Comparison of ENCODE assay signal across 16 cellular contexts in the genomic region with DNA sequence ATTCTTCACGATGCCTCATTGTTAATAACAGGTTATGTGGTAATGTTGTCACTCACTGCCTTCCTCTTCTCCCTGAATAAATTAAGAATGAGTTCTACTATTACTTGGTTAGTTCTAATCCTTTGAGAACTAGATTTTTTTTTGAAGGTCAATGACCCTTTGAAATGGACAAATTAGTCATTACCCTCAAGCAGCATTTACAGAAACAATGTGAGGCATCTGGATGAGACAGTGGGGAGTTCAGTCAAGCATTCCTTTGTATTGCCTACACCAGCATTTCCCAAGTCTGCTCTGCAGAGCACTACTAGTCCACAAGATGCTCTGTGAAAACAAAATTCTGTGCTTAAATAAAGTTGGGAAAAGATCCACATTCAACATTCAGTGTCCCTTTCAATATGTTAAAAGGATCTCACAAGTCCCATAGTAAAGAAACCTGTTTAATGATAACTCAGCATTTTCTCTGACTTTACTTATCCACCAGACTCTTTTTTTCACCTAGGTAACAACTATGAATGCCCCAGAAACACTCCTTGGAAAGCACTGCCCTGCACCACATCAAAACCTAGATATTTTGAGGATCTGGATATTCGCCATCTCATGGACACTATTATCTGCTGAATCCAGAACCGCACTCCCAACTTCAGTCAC.
DNase-seq lines count a peak whose midpoint lies in the region; ATAC-seq and TF ChIP-seq lines count a peak whose summit lies in the region.
"Had no signal": no experiment of that assay in that cellular context is flagged by ENCODE, and none has a peak within 500 bp of the region (broad histone marks: within the 10 kb centered on the region; RNA-seq: fewer than 3 reads in every experiment).

No MANE protein-coding gene starts in this region.

- WGBS in ovary, 3 donors, result 54 to 78% (median 60%) methylated on average over 3 of the region's 3 CpGs

- peak overlapping the region in 1 of 5 donors; percentile 41 for H3K9ac ChIP-seq in subcutaneous abdominal adipose tissue (ENCODE audit: low read length in 5 of 5)

- peaks cover 6% of the 10 kb centered on the region for H3K4me1 Mint-ChIP-seq in MCF 10A (ENCODE audit: insufficient read depth, unreplicated experiment)

- DNase-seq in MCF 10A (ENCODE audit: unreplicated experiment) (peak; percentile 70), breast epithelium (ENCODE audit: low spot score in 2 of 2) (no peak), amniotic stem cell (lab: John Stamatoyannopoulos, UW) (peak; percentile 13), glomerular visceral epithelial cell (ENCODE audit: extremely low spot score) (peak; percentile 72), ovary (no peak)
- DNase-seq in activated CD4-positive, CD25-positive, alpha-beta regulatory T cell treated with anti-CD3 and anti-CD28 coated beads, Interleukin-2, amount 50 U/mL, for 72 hours, result no peak
- DNase-seq: central memory CD4-positive, alpha-beta T cell; left cardiac atrium; NCI-H187; nephron progenitor cell had no signal

- no peak overlapping the region for H3K4me3 Mint-ChIP-seq in MCF 10A (ENCODE audit: unreplicated experiment)
- H3K4me3 Mint-ChIP-seq: nephron progenitor cell, type B pancreatic cell had no signal

- TF ChIP-seq CTCF in MCF 10A (IDR thresholded peaks at IDR 0.05; ENCODE audit: unreplicated experiment) (no peak), breast epithelium (IDR thresholded peaks at IDR 0.05) (no peak), ovary (IDR thresholded peaks at IDR 0.05) (no peak)

- H3K27ac Mint-ChIP-seq in MCF 10A (ENCODE audit: low read depth, unreplicated experiment), result no peak overlapping the region
- H3K27ac Mint-ChIP-seq: nephron progenitor cell, type B pancreatic cell had no signal

- no TSS peak for BruUV-seq in MCF 10A (replicated peaks; lab: Mats Ljungman, UMichigan)

- TF ChIP-seq EP300 in ovary (IDR thresholded peaks at IDR 0.05), result no peak

- intact Hi-C loops in MCF 10A (cut with micrococcal nuclease), result no loop called here
- intact Hi-C loops in breast epithelium (cut with DNase I; ENCODE audit: low total_unique reads), result no loop called here
- intact Hi-C loops in ovary (cut with DNase I), result no loop called here

- CTCF ChIA-PET in MCF 10A (lab: Yijun Ruan, JAX), result no interaction called here

- no peaks in the 10 kb centered on the region for H3K4me1 ChIP-seq in breast epithelium
- H3K4me1 ChIP-seq in subcutaneous abdominal adipose tissue (ENCODE audit: control insufficient read depth in 5 of 5, insufficient read depth in 5 of 5, low read length in 5 of 5), result peaks cover 0 to 19% (median 5%) of the 10 kb centered on the region in 5 donors
- no peaks in the 10 kb centered on the region for H3K4me1 ChIP-seq in ovary (ENCODE audit: insufficient read depth)

- H3K27ac ChIP-seq in breast epithelium (no peak overlapping the region), subcutaneous abdominal adipose tissue (ENCODE audit: low read depth, low read length) (peak overlapping the region; percentile 19), ovary (no peak overlapping the region)
- H3K27ac ChIP-seq: 22Rv1, epithelial cell of prostate had no signal

- H3K36me3 ChIP-seq in breast epithelium (no peaks in the 10 kb centered on the region), subcutaneous abdominal adipose tissue (ENCODE audit: control insufficient read depth in 5 of 5, insufficient read depth in 5 of 5, low read length in 5 of 5) (peaks cover 0 to 3% (median 0%) of the 10 kb centered on the region in 5 donors), ovary (no peaks in the 10 kb centered on the region)

- H3K4me3 ChIP-seq in breast epithelium (no peak overlapping the region), subcutaneous abdominal adipose tissue (ENCODE audit: low read depth in 1 of 5, low read length in 5 of 5) (no peak overlapping the region), ovary (no peak overlapping the region)
- H3K4me3 ChIP-seq: smooth muscle cell had no signal

- ATAC-seq in HG02970 (IDR thresholded peaks at IDR 0.05; ENCODE audit: low FRiP score, unreplicated experiment), result no peak

- no peaks in the 10 kb centered on the region for H3K36me3 Mint-ChIP-seq in MCF 10A (ENCODE audit: insufficient read depth, unreplicated experiment)
- H3K36me3 Mint-ChIP-seq: type B pancreatic cell had no signal

- peaks cover 0 to 53% of the 10 kb centered on the region in 2 donors for H3K27me3 ChIP-seq in breast epithelium
- peaks cover 0 to 7% (median 4%) of the 10 kb centered on the region in 5 donors for H3K27me3 ChIP-seq in subcutaneous abdominal adipose tissue (ENCODE audit: control insufficient read depth in 5 of 5, insufficient read depth in 4 of 5, low read length in 5 of 5)
- H3K27me3 ChIP-seq in ovary, result no peaks in the 10 kb centered on the region

- H3K27me3 Mint-ChIP-seq in MCF 10A (ENCODE audit: insufficient read depth, unreplicated experiment), result peaks cover 53% of the 10 kb centered on the region
- H3K27me3 Mint-ChIP-seq: type B pancreatic cell had no signal

- H3K9me3 Mint-ChIP-seq in MCF 10A (ENCODE audit: unreplicated experiment), result no peaks in the 10 kb centered on the region
- H3K9me3 Mint-ChIP-seq: nephron progenitor cell, type B pancreatic cell had no signal

- no peak for TF ChIP-seq POLR2A in breast epithelium (IDR thresholded peaks at IDR 0.05)
- TF ChIP-seq POLR2A in ovary (IDR thresholded peaks at IDR 0.05), result no peak

- no peaks in the 10 kb centered on the region for H3K9me3 ChIP-seq in breast epithelium
- H3K9me3 ChIP-seq in subcutaneous abdominal adipose tissue (ENCODE audit: control insufficient read depth in 5 of 5, low read length in 5 of 5), result no peaks in the 10 kb centered on the region
- H3K9me3 ChIP-seq in ovary, result peaks cover 0 to 5% of the 10 kb centered on the region in 2 donors

- POLR2A ChIA-PET in MCF 10A (lab: Yijun Ruan, JAX), result no interaction called here

Comparison
In these comparisons a context has a peak if more than half of its experiments do, and no peak if none do; other contexts are left out.
1. DNase-seq: peak in MCF 10A (single experiment), amniotic stem cell (single experiment) and glomerular visceral epithelial cell (single experiment); none in breast epithelium (0 of 2), activated CD4-positive, CD25-positive, alpha-beta regulatory T cell treated with anti-CD3 and anti-CD28 coated beads, Interleukin-2, amount 50 U/mL, for 72 hours (single experiment) and ovary (0 of 5).